1 cellular context compared by ENCODE assay signal in the genomic region with DNA sequence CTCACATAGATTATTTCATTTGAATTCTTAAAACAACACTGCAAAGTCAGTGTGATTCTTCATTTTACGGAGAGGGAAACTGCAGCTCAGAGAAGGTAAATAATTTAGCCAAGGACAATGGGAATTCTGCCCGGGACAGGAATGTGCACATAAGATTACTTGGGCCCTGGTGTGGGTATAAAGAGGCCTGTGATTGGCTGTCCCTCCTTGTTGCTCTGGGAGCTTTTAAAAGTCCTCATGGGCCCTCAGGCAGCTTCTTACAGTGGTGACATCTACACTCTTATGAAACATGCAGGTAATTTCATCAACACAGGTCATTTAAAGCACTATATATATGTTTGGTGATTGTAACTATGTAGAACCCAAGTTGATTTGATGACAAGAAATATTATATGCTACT.
TF ChIP-seq lines count a peak whose summit lies in the region.

No MANE protein-coding gene starts in this region.

TF ChIP-seq in HepG2, 621 proteins besides CTCF, POLR2A, EP300 and RAD21 (continued from another document):
- TF ChIP-seq ATF7-NPFF (CRISPR knock-in tag; IDR thresholded peaks at IDR 0.05; ENCODE audit: low read depth) (no peak), NKX3-1 (CRISPR knock-in tag; IDR thresholded peaks at IDR 0.05) (no peak), ZSCAN31 (CRISPR knock-in tag; IDR thresholded peaks at IDR 0.05; ENCODE audit: low read depth) (no peak), EED (CRISPR knock-in tag; IDR thresholded peaks at IDR 0.05) (no peak), FOXA3 (CRISPR knock-in tag; IDR thresholded peaks at IDR 0.05) (no peak), ZNF367 (CRISPR knock-in tag; IDR thresholded peaks at IDR 0.05; ENCODE audit: borderline replicate concordance) (no peak), BRD4 (CRISPR knock-in tag; IDR thresholded peaks at IDR 0.05) (no peak), SMAD9 (CRISPR knock-in tag; IDR thresholded peaks at IDR 0.05) (no peak)
- TF ChIP-seq, protein P1, sequence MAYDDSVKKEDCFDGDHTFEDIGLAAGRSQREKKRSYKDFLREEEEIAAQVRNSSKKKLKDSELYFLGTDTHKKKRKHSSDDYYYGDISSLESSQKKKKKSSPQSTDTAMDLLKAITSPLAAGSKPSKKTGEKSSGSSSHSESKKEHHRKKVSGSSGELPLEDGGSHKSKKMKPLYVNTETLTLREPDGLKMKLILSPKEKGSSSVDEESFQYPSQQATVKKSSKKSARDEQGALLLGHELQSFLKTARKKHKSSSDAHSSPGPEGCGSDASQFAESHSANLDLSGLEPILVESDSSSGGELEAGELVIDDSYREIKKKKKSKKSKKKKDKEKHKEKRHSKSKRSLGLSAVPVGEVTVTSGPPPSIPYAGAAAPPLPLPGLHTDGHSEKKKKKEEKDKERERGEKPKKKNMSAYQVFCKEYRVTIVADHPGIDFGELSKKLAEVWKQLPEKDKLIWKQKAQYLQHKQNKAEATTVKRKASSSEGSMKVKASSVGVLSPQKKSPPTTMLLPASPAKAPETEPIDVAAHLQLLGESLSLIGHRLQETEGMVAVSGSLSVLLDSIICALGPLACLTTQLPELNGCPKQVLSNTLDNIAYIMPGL (CRISPR knock-in tag; IDR thresholded peaks at IDR 0.05; ENCODE audit: borderline replicate concordance in 1 of 2, low read depth in 1 of 2): no peak
TF ChIP-seq in HepG2: peak in this region for 0.
